In genomic region chr17:28324272-28324745, GRCh38 we compare ENCODE assay signal across 1 cellular context.
TF ChIP-seq lines count a peak whose summit lies in the region.

No MANE protein-coding gene starts in this region.

TF ChIP-seq in HepG2, 621 proteins besides CTCF, POLR2A, EP300 and RAD21:
- TF ChIP-seq ZNF749 (CRISPR knock-in tag; IDR thresholded peaks at IDR 0.05; ENCODE audit: borderline replicate concordance) (no peak), HNRNPLL (IDR thresholded peaks at IDR 0.05; ENCODE audit: low read depth, low read length, poor library complexity, severe bottlenecking) (no peak), HNF1A (IDR thresholded peaks at IDR 0.05; ENCODE audit: low read depth) (peak; percentile 41; the same call in 1 of the 2 replicates), HNF1A (CRISPR knock-in tag; IDR thresholded peaks at IDR 0.05; ENCODE audit: borderline replicate concordance) (no peak), KLF15 (CRISPR knock-in tag; IDR thresholded peaks at IDR 0.05; ENCODE audit: borderline replicate concordance) (no peak), SIN3A (IDR thresholded peaks at IDR 0.05; ENCODE audit: borderline replicate concordance, low read depth, low read length) (no peak), GATAD2A (CRISPR knock-in tag; IDR thresholded peaks at IDR 0.05) (0 out of 2 replicates have a peak, but pooled peaks have one; percentile 14), ZC3H13 (CRISPR knock-in tag; IDR thresholded peaks at IDR 0.05) (no peak), SALL2 (CRISPR knock-in tag; IDR thresholded peaks at IDR 0.05) (no peak), SMAD1 (CRISPR knock-in tag; IDR thresholded peaks at IDR 0.05; ENCODE audit: borderline replicate concordance, low read depth) (no peak), ZFP36 (IDR thresholded peaks at IDR 0.05; ENCODE audit: borderline replicate concordance, low read depth, low read length, partially characterized antibody) (no peak), ZNF292 (CRISPR knock-in tag; IDR thresholded peaks at IDR 0.05; ENCODE audit: borderline replicate concordance, low read depth) (no peak), KDM4B (CRISPR knock-in tag; IDR thresholded peaks at IDR 0.05) (no peak), CEBPB (IDR thresholded peaks at IDR 0.05; ENCODE audit: borderline replicate concordance, low read depth, low read length) (peak; percentile 75), IRX3 (CRISPR knock-in tag; IDR thresholded peaks at IDR 0.05; ENCODE audit: borderline replicate concordance, low read depth) (no peak), TEAD3 (CRISPR knock-in tag; optimal IDR thresholded peaks at IDR 0.05; ENCODE audit: borderline replicate concordance) (no peak), ZBED4 (CRISPR knock-in tag; IDR thresholded peaks at IDR 0.05; ENCODE audit: borderline replicate concordance) (no peak), PATZ1 (CRISPR knock-in tag; IDR thresholded peaks at IDR 0.05) (no peak), ZNF609 (CRISPR knock-in tag; IDR thresholded peaks at IDR 0.05; ENCODE audit: borderline replicate concordance) (no peak), ZNF160 (CRISPR knock-in tag; IDR thresholded peaks at IDR 0.05) (no peak), ZFP41 (CRISPR knock-in tag; IDR thresholded peaks at IDR 0.05; ENCODE audit: borderline replicate concordance) (no peak), FOXO1 (CRISPR knock-in tag; IDR thresholded peaks at IDR 0.05) (no peak), MIER3 (CRISPR knock-in tag; IDR thresholded peaks at IDR 0.05; ENCODE audit: borderline replicate concordance) (no peak), FIP1L1 (IDR thresholded peaks at IDR 0.05; ENCODE audit: borderline replicate concordance, insufficient read depth, low read depth, low read length) (no peak), CAMTA2 (CRISPR knock-in tag; IDR thresholded peaks at IDR 0.05; ENCODE audit: borderline replicate concordance) (no peak), ZNF713 (CRISPR knock-in tag; IDR thresholded peaks at IDR 0.05) (no peak), ZNF816 (CRISPR knock-in tag; IDR thresholded peaks at IDR 0.05; ENCODE audit: borderline replicate concordance) (no peak), CSRNP1 (CRISPR knock-in tag; IDR thresholded peaks at IDR 0.05) (no peak), ZBTB34 (CRISPR knock-in tag; IDR thresholded peaks at IDR 0.05) (no peak), ATM (IDR thresholded peaks at IDR 0.05; ENCODE audit: borderline replicate concordance) (no peak), CEBPG (CRISPR knock-in tag; IDR thresholded peaks at IDR 0.05) (0 out of 2 replicates have a peak, but pooled peaks have one; percentile 39), TEAD2 (CRISPR knock-in tag; IDR thresholded peaks at IDR 0.05) (no peak)
TF ChIP-seq in HepG2: peak in this region for 4.
